Comparison of ENCODE assay signal across 18 cellular contexts in the genomic region with DNA sequence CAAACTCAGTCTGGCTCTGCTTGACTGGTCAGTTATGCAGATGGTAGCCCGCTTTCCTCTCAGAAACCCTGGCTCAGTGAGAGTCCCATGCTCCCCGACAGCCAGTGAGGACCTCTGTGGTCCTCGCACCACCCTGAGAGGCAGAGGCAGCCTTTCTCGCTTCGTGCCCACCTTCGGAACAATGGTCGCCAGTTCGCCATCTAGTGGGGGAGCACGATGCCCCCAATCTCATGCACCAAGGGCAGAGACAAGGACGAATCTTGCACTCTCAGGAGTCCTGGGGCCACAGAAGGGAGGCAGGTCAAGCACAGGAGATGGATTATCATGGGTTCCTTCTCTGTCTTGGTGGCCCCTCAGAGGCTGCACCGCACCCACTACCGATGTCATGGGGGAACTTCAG.
DNase-seq lines count a peak whose midpoint lies in the region; ATAC-seq and TF ChIP-seq lines count a peak whose summit lies in the region.
"Had no signal": no experiment of that assay in that cellular context is flagged by ENCODE, and none has a peak within 500 bp of the region (broad histone marks: within the 10 kb centered on the region; RNA-seq: fewer than 3 reads in every experiment).

No MANE protein-coding gene starts in this region.

- no peak for TF ChIP-seq POLR2A in erythroblast (IDR thresholded peaks at IDR 0.05; ENCODE audit: low read length)

- H3K4me3 ChIP-seq in GM12864 (ENCODE audit: low read depth, low read length) (no peak overlapping the region), Loucy (ENCODE audit: low read length, poor library complexity, severe bottlenecking) (no peak overlapping the region), WERI-Rb-1 (ENCODE audit: low read depth, low read length) (no peak overlapping the region)
- H3K4me3 ChIP-seq: Peyer's patch had no signal

- no peaks in the 10 kb centered on the region for H3K27me3 ChIP-seq in Loucy (ENCODE audit: insufficient read depth, low read length, poor library complexity, severe bottlenecking)
- H3K27me3 ChIP-seq in WERI-Rb-1 (ENCODE audit: insufficient read depth, low read depth, severe bottlenecking) = no peaks in the 10 kb centered on the region

- H3K36me3 ChIP-seq in Loucy (ENCODE audit: insufficient read depth, low read length) (no peaks in the 10 kb centered on the region), WERI-Rb-1 (no peaks in the 10 kb centered on the region)
- H3K36me3 ChIP-seq: Peyer's patch had no signal

- H3K9ac ChIP-seq in Loucy (ENCODE audit: low read depth, low read length, poor library complexity, severe bottlenecking) = no peak overlapping the region

- no peak for ATAC-seq in SK-N-SH treated with all-trans-retinoic acid at 6 μM for 48 hours
- ATAC-seq: Right ventricle myocardium inferior had no signal

- H2AFZ ChIP-seq in Loucy (ENCODE audit: low read length) = no peak overlapping the region

- DNase-seq in GM12864 (ENCODE audit: low read depth) (no peak), WERI-Rb-1 (no peak), erythroblast (lab: John Stamatoyannopoulos, UW) (no peak), NCI-H510A treated with DMSO at 0.1 percent for 48 hours (lab: John Stamatoyannopoulos, UW) (no peak), NCI-H69 (lab: John Stamatoyannopoulos, UW) (no peak)
- DNase-seq: AML-193, DMS 273 treated with DMSO at 0.1 percent for 48 hours, GF-D8, KG1, NCI-H1048, NCI-H1436, NCI-H1930, NCI-H446 treated with DMSO at 0.1 percent for 48 hours, NCI-H748 treated with DMSO at 0.1 percent for 48 hours, Peyer's patch had no signal

- no peaks in the 10 kb centered on the region for H3K9me2 ChIP-seq in Loucy (replicated peaks; ENCODE audit: low read depth, low read length)

- H4K20me1 ChIP-seq in Loucy (ENCODE audit: insufficient read depth, low read length, poor library complexity, severe bottlenecking) = no peaks in the 10 kb centered on the region

- no peaks in the 10 kb centered on the region for H3K4me1 ChIP-seq in Loucy (ENCODE audit: insufficient read depth, low read length, poor library complexity, severe bottlenecking)
- H3K4me1 ChIP-seq: Peyer's patch had no signal

- TF ChIP-seq CTCF in GM12864 (IDR thresholded peaks at IDR 0.05; ENCODE audit: low read depth, low read length, missing control alignments) (peak; percentile 17), Loucy (conservative IDR thresholded peaks at IDR 0.05; ENCODE audit: low read length) (peak; percentile 29), WERI-Rb-1 (IDR thresholded peaks at IDR 0.05; ENCODE audit: low read depth, low read length) (peak; percentile 23; the same call in 1 of the 2 replicates)

- no peaks in the 10 kb centered on the region for H3F3A ChIP-seq in Loucy (ENCODE audit: low read depth)

- no peak overlapping the region for H3K4me2 ChIP-seq in Loucy (ENCODE audit: low read depth, low read length, poor library complexity, severe bottlenecking)

- H3K9me3 ChIP-seq in Loucy (ENCODE audit: insufficient read depth, low read depth, low read length) = no peaks in the 10 kb centered on the region
- H3K9me3 ChIP-seq in WERI-Rb-1 (ENCODE audit: severe bottlenecking) = no peaks in the 10 kb centered on the region
- H3K9me3 ChIP-seq: Peyer's patch had no signal

- no peak overlapping the region for H3K27ac ChIP-seq in WERI-Rb-1
- H3K27ac ChIP-seq: Peyer's patch had no signal

- no peaks in the 10 kb centered on the region for H3K79me2 ChIP-seq in Loucy (ENCODE audit: insufficient read depth, low read length)

TF ChIP-seq in SK-N-SH treated with all-trans-retinoic acid at 6 μM for 48 hours, 23 proteins besides CTCF, POLR2A, EP300 and RAD21:
- TF ChIP-seq TCF4 (CRISPR knock-in tag; IDR thresholded peaks at IDR 0.05; ENCODE audit: borderline replicate concordance) (no peak), RARB (CRISPR knock-in tag; IDR thresholded peaks at IDR 0.05) (no peak), CSDC2 (CRISPR knock-in tag; IDR thresholded peaks at IDR 0.05) (no peak), ISL1 (CRISPR knock-in tag; IDR thresholded peaks at IDR 0.05) (no peak), ZC3H10 (CRISPR knock-in tag; IDR thresholded peaks at IDR 0.05) (no peak), BACH2 (CRISPR knock-in tag; IDR thresholded peaks at IDR 0.05; ENCODE audit: borderline replicate concordance) (no peak)
- TF ChIP-seq, protein P1, sequence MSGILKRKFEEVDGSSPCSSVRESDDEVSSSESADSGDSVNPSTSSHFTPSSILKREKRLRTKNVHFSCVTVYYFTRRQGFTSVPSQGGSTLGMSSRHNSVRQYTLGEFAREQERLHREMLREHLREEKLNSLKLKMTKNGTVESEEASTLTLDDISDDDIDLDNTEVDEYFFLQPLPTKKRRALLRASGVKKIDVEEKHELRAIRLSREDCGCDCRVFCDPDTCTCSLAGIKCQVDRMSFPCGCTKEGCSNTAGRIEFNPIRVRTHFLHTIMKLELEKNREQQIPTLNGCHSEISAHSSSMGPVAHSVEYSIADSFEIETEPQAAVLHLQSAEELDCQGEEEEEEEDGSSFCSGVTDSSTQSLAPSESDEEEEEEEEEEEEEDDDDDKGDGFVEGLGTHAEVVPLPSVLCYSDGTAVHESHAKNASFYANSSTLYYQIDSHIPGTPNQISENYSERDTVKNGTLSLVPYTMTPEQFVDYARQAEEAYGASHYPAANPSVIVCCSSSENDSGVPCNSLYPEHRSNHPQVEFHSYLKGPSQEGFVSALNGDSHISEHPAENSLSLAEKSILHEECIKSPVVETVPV (CRISPR knock-in tag; IDR thresholded peaks at IDR 0.05) = no peak
- TF ChIP-seq, protein P2, sequence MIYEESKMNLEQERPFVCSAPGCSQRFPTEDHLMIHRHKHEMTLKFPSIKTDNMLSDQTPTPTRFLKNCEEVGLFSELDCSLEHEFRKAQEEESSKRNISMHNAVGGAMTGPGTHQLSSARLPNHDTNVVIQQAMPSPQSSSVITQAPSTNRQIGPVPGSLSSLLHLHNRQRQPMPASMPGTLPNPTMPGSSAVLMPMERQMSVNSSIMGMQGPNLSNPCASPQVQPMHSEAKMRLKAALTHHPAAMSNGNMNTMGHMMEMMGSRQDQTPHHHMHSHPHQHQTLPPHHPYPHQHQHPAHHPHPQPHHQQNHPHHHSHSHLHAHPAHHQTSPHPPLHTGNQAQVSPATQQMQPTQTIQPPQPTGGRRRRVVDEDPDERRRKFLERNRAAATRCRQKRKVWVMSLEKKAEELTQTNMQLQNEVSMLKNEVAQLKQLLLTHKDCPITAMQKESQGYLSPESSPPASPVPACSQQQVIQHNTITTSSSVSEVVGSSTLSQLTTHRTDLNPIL (CRISPR knock-in tag; IDR thresholded peaks at IDR 0.05; ENCODE audit: low read depth) = no peak
